16 cellular contexts compared by ENCODE assay signal in the genomic region with DNA sequence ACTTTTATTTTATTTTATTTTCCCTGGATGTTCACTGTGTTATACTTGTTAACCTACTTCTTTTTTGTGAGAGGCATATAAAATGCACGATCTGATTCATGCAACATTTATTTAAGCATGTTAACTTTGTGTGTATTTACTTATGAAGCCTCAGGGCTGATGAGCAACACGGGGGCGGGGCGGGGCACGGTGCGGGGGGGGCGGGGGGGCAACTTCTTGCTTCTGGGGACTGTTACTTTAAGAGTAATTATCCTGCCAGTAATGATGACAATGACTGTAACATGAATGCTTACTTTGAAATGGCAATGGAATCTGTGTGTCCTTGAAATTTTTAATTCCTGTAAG.
A peak's percentile ranks its signal among the peaks of the same experiment; 100 is the strongest.
DNase-seq lines count a peak whose midpoint lies in the region; TF ChIP-seq lines count a peak whose summit lies in the region.
"Had no signal": no experiment of that assay in that cellular context is flagged by ENCODE, and none has a peak within 500 bp of the region (broad histone marks: within the 10 kb centered on the region; RNA-seq: fewer than 3 reads in every experiment).

No MANE protein-coding gene starts in this region.

- H3K27ac ChIP-seq in mammary epithelial cell (ENCODE audit: insufficient read depth, low read depth, low read length) (no peak overlapping the region), liver (ENCODE audit: low read depth in 1 of 2, low read length in 2 of 2) (peak overlapping the region; percentile 79 to 80)

- H3K9me3 Mint-ChIP-seq in glutamatergic neuron (ENCODE audit: unreplicated experiment) = peaks cover 2% of the 10 kb centered on the region
- H3K9me3 Mint-ChIP-seq: activated CD4-positive, alpha-beta T cell treated with anti-CD3 and anti-CD28 coated beads, Interleukin-2, amount 10 ng/mL, durations not matched to agents 24 days and 14 days; activated naive CD4-positive, alpha-beta T cell treated with anti-CD3 and anti-CD28 coated beads for 36 hours had no signal

- peak overlapping the region; percentile 74 for H3K4me2 ChIP-seq in mammary epithelial cell (ENCODE audit: insufficient read depth, low read depth, low read length)

- dilution Hi-C loops in mammary epithelial cell (cut with HindIII; ENCODE audit: low sequenced_read_pairs) = no loop called here

- no TSS peak for BruUV-seq in mammary epithelial cell (replicated peaks; lab: Mats Ljungman, UMichigan)

- TF ChIP-seq RAD21 in liver (IDR thresholded peaks at IDR 0.05) = no peak

- H3K9me3 ChIP-seq in MG63 (no peaks in the 10 kb centered on the region), mammary epithelial cell (replicated peaks; ENCODE audit: insufficient read depth, low read length) (no peaks in the 10 kb centered on the region), liver (ENCODE audit: control insufficient read depth in 4 of 4, low read length in 3 of 4) (no peaks in the 10 kb centered on the region)
- H3K9me3 ChIP-seq: BE2C, body of pancreas had no signal

- H3K27me3 Mint-ChIP-seq in glutamatergic neuron (ENCODE audit: unreplicated experiment) = no peaks in the 10 kb centered on the region
- H3K27me3 Mint-ChIP-seq: activated CD4-positive, alpha-beta T cell treated with anti-CD3 and anti-CD28 coated beads, Interleukin-2, amount 10 ng/mL, durations not matched to agents 24 days and 14 days had no signal

- CTCF ChIA-PET in mammary epithelial cell (lab: Charles Lee; ENCODE audit: low non-redundant PET) = no interaction called here

- H2AFZ ChIP-seq in mammary epithelial cell (ENCODE audit: low read depth, low read length) = no peak overlapping the region

- no peak overlapping the region for H3K4me3 Mint-ChIP-seq in glutamatergic neuron (ENCODE audit: unreplicated experiment)
- H3K4me3 Mint-ChIP-seq: activated CD4-positive, alpha-beta T cell treated with anti-CD3 and anti-CD28 coated beads, Interleukin-2, amount 10 ng/mL, durations not matched to agents 24 days and 14 days; activated naive CD4-positive, alpha-beta T cell treated with anti-CD3 and anti-CD28 coated beads for 36 hours had no signal

- H3K36me3 ChIP-seq in MG63 (no peaks in the 10 kb centered on the region), mammary epithelial cell (ENCODE audit: insufficient read depth, low read length) (no peaks in the 10 kb centered on the region), liver (ENCODE audit: control insufficient read depth in 4 of 4, insufficient read depth in 3 of 4, low read depth in 1 of 4, low read length in 3 of 4) (no peaks in the 10 kb centered on the region)
- H3K36me3 ChIP-seq: BE2C had no signal

- peaks cover 3% of the 10 kb centered on the region for H3K4me1 Mint-ChIP-seq in glutamatergic neuron (ENCODE audit: low read depth, unreplicated experiment)
- H3K4me1 Mint-ChIP-seq: activated CD4-positive, alpha-beta T cell treated with anti-CD3 and anti-CD28 coated beads, Interleukin-2, amount 10 ng/mL, durations not matched to agents 24 days and 14 days had no signal

- intact Hi-C loops in mammary epithelial cell (cut with micrococcal nuclease) = loop anchor here (2.0 kb wide), 1 partner anchor 44 kb away; no protein-coding TSS in a partner anchor
- intact Hi-C loops in posterior cingulate gyrus (cut with DNase I) = no loop called here

- H3K4me1 ChIP-seq in mammary epithelial cell (ENCODE audit: insufficient read depth, low read length) (peaks cover 13% of the 10 kb centered on the region), liver (ENCODE audit: control insufficient read depth in 4 of 4, insufficient read depth in 4 of 4, low read length in 3 of 4) (peaks cover 9 to 36% (median 32%) of the 10 kb centered on the region in 4 donors)
- H3K4me1 ChIP-seq: BE2C had no signal

- no peaks in the 10 kb centered on the region for H3K36me3 Mint-ChIP-seq in glutamatergic neuron (ENCODE audit: unreplicated experiment)

- DNase-seq in Caki2 (ENCODE audit: low read depth) (peak; percentile 32), MG63 (peak; percentile 47), mammary epithelial cell (peak; percentile 41), SKM-1 treated with dmso at 0.1 percent for 144 hours (lab: John Stamatoyannopoulos, UW; ENCODE audit: unreplicated experiment) (no peak), glutamatergic neuron (no peak), posterior cingulate gyrus (no peak), SIG-M5 (lab: John Stamatoyannopoulos, UW) (no peak)
- DNase-seq: activated CD4-positive, alpha-beta T cell treated with anti-CD3 and anti-CD28 coated beads, Interleukin-2, amount 10 ng/mL, durations not matched to agents 24 days and 14 days; activated naive CD4-positive, alpha-beta T cell treated with anti-CD3 and anti-CD28 coated beads for 36 hours; BE2C; body of pancreas; DMS153; GOT3; NCI-H2227 treated with DMSO at 0.1 percent for 48 hours; stimulated activated naive CD4-positive, alpha-beta T cell treated with Interleukin-2 at 50 U/mL for 16 hours had no signal

- H3K27me3 ChIP-seq in MG63 (no peaks in the 10 kb centered on the region), mammary epithelial cell (ENCODE audit: insufficient read depth, low read length) (no peaks in the 10 kb centered on the region), liver (ENCODE audit: control insufficient read depth in 4 of 4, insufficient read depth in 4 of 4, low read length in 3 of 4) (no peaks in the 10 kb centered on the region)
- H3K27me3 ChIP-seq: BE2C, body of pancreas had no signal

- H3K9ac ChIP-seq in mammary epithelial cell (ENCODE audit: insufficient read depth, low read length) = no peak overlapping the region
- no peak overlapping the region for H3K9ac ChIP-seq in liver (ENCODE audit: low read depth in 1 of 2, low read length in 2 of 2)

- H3K27ac Mint-ChIP-seq in glutamatergic neuron (ENCODE audit: unreplicated experiment) = no peak overlapping the region
- H3K27ac Mint-ChIP-seq: activated CD4-positive, alpha-beta T cell treated with anti-CD3 and anti-CD28 coated beads, Interleukin-2, amount 10 ng/mL, durations not matched to agents 24 days and 14 days; activated naive CD4-positive, alpha-beta T cell treated with anti-CD3 and anti-CD28 coated beads for 36 hours had no signal

- H4K20me1 ChIP-seq in mammary epithelial cell (ENCODE audit: insufficient read depth, low read length) = no peaks in the 10 kb centered on the region

- H3K4me3 ChIP-seq in MG63 = peak overlapping the region; percentile 6
- H3K4me3 ChIP-seq in mammary epithelial cell (replicated peaks in 1 of 3; ENCODE audit: insufficient read depth in 1 of 3, low read depth in 2 of 3, low read length in 3 of 3) = peak overlapping the region in 1 of 3 experiments; percentile 16
- no peak overlapping the region for H3K4me3 ChIP-seq in liver (ENCODE audit: low read depth in 1 of 3, low read length in 3 of 3)
- H3K4me3 ChIP-seq: body of pancreas had no signal

- H3K79me2 ChIP-seq in mammary epithelial cell (ENCODE audit: insufficient read depth, low read length) = no peaks in the 10 kb centered on the region

- TF ChIP-seq CTCF in mammary epithelial cell (conservative IDR thresholded peaks at IDR 0.05 in 1 of 2, IDR thresholded peaks at IDR 0.05 in 1 of 2; ENCODE audit: extremely low read depth in 1 of 2, insufficient read depth in 1 of 2, low read depth in 1 of 2, low read length in 2 of 2) (no peak), liver (IDR thresholded peaks at IDR 0.05; ENCODE audit: low read depth, low read length, missing input control) (no peak), glutamatergic neuron (IDR thresholded peaks at IDR 0.05; ENCODE audit: partially characterized antibody, unreplicated experiment) (no peak)

- in situ Hi-C loops in Caki2 (cut with HindIII; ENCODE audit: low pct_unique_long_range_greater_than_20kb, low sequenced_read_pairs) (no loop called here), mammary epithelial cell (cut with MboI; ENCODE audit: low sequenced_read_pairs in 2 of 2) (no loop called here)

- WGBS in mammary epithelial cell (ENCODE audit: low coverage, missing lambda C conversion rate) = 5% methylated on average over 2 of the region's 7 CpGs
- 18% methylated on average over 7 of the region's 7 CpGs for WGBS in liver

TF ChIP-seq in liver, 16 proteins besides CTCF, POLR2A, EP300 and RAD21:
- TF ChIP-seq, protein P1, sequence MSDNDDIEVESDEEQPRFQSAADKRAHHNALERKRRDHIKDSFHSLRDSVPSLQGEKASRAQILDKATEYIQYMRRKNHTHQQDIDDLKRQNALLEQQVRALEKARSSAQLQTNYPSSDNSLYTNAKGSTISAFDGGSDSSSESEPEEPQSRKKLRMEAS (IDR thresholded peaks at IDR 0.05) = no peak
- TF ChIP-seq FOXA2 (IDR thresholded peaks at IDR 0.05) = peak; percentile 2

Comparison
In these comparisons a context has a peak if more than half of its experiments do, and no peak if none do; other contexts are left out.
1. DNase-seq: peak in Caki2 (single experiment), MG63 (single experiment) and mammary epithelial cell (single experiment); none in SKM-1 treated with dmso at 0.1 percent for 144 hours (single experiment), glutamatergic neuron (single experiment), posterior cingulate gyrus (0 of 10) and SIG-M5 (single experiment).